Comparison of ENCODE assay signal across 20 cellular contexts in genomic region chr3:38274864-38275649, GRCh38. TPM values are rescaled to one million over a fixed set of nuclear protein-coding genes. Genes with fewer than 3 reads are reported as not detected.
DNase-seq lines count a peak whose midpoint lies in the region; ATAC-seq lines count a peak whose summit lies in the region.
"Had no signal": no experiment of that assay in that cellular context is flagged by ENCODE, and none has a peak within 500 bp of the region (broad histone marks: within the 10 kb centered on the region; RNA-seq: fewer than 3 reads in every experiment).

No MANE protein-coding gene starts in this region.

- H3K27me3 Mint-ChIP-seq in stimulated activated naive CD8-positive, alpha-beta T cell treated with anti-CD3 and anti-CD28 coated beads, Interleukin-15, amount 100 ng/mL, for 72 hours, result no peaks in the 10 kb centered on the region
- H3K27me3 Mint-ChIP-seq: IgD-negative memory B cell had no signal

- peaks cover 0 to 3% of the 10 kb centered on the region in 2 donors for H3K4me1 ChIP-seq in neuronal stem cell (ENCODE audit: control insufficient read depth in 2 of 2, insufficient read depth in 1 of 2, low read depth in 1 of 2, low read length in 2 of 2)
- H3K4me1 ChIP-seq: A549 had no signal

- no peak overlapping the region for H2BK12ac ChIP-seq in neuronal stem cell (ENCODE audit: low read length)

- H3K9me3 Mint-ChIP-seq in stimulated activated naive CD8-positive, alpha-beta T cell treated with anti-CD3 and anti-CD28 coated beads, Interleukin-15, amount 100 ng/mL, for 72 hours, result no peaks in the 10 kb centered on the region
- H3K9me3 Mint-ChIP-seq: CD8-positive, alpha-beta T cell; IgD-negative memory B cell had no signal

- H3K23ac ChIP-seq in neuronal stem cell (ENCODE audit: low read depth, low read length, poor library complexity), result peak overlapping the region; percentile 75

- no peak overlapping the region for H2BK120ac ChIP-seq in neuronal stem cell (ENCODE audit: low read depth, low read length)

- no peaks in the 10 kb centered on the region for H3K4me1 Mint-ChIP-seq in stimulated activated naive CD8-positive, alpha-beta T cell treated with anti-CD3 and anti-CD28 coated beads, Interleukin-15, amount 100 ng/mL, for 72 hours

- no peak overlapping the region for H4K8ac ChIP-seq in neuronal stem cell (ENCODE audit: low read depth, low read length)

- H2AK5ac ChIP-seq in neuronal stem cell (ENCODE audit: low read depth, low read length), result peak overlapping the region; percentile 34

- H2BK15ac ChIP-seq in neuronal stem cell (ENCODE audit: low read length), result peak overlapping the region; percentile 9

- no peaks in the 10 kb centered on the region for H3K36me3 ChIP-seq in neuronal stem cell (replicated peaks in 1 of 2; ENCODE audit: control insufficient read depth in 2 of 2, insufficient read depth in 2 of 2, low read length in 2 of 2)

- no peak for ATAC-seq in stimulated activated naive CD8-positive, alpha-beta T cell treated with anti-CD3 and anti-CD28 coated beads, Interleukin-15, amount 100 ng/mL, for 72 hours
- ATAC-seq in stimulated activated naive CD8-positive, alpha-beta T cell treated with anti-CD3 and anti-CD28 coated beads, Interleukin-15, Interleukin-2, amounts not matched to agents 100 U/mL and 50 U/mL, for 24 hours, result no peak
- ATAC-seq in left lobe of liver (peak; percentile 54), GM19467 (IDR thresholded peaks at IDR 0.05; ENCODE audit: unreplicated experiment) (no peak)
- ATAC-seq: CD8-positive, alpha-beta T cell; GM12878 had no signal

- peaks cover 4% of the 10 kb centered on the region for H3K79me1 ChIP-seq in neuronal stem cell (ENCODE audit: low read depth, low read length)

- H3K14ac ChIP-seq in neuronal stem cell (ENCODE audit: low read length), result peak overlapping the region; percentile 47

- H3K9ac ChIP-seq in neuronal stem cell (ENCODE audit: low read depth, low read length, poor library complexity), result no peak overlapping the region
- H3K9ac ChIP-seq: BLaER1 treated with 17β-estradiol and CSF1 and Interleukin-3, amounts not matched to agents 10 nM and 100 nM had no signal

- H3K27me3 ChIP-seq in neuronal stem cell (ENCODE audit: control insufficient read depth in 3 of 3, insufficient read depth in 3 of 3, low read depth in 1 of 3, low read length in 3 of 3), result no peaks in the 10 kb centered on the region
- H3K27me3 ChIP-seq: BLaER1 treated with 17β-estradiol and CSF1 and Interleukin-3, amounts not matched to agents 10 nM and 100 nM had no signal

- H3K4ac ChIP-seq in neuronal stem cell (ENCODE audit: low read length), result no peak overlapping the region

- no peak overlapping the region for H3K4me2 ChIP-seq in neuronal stem cell (ENCODE audit: insufficient read depth, low read length, poor library complexity, severe bottlenecking)
- H3K4me2 ChIP-seq: A549; BLaER1 treated with 17β-estradiol and CSF1 and Interleukin-3, amounts not matched to agents 10 nM and 100 nM had no signal

- H3K4me3 ChIP-seq in neuronal stem cell (ENCODE audit: low read length in 2 of 2), result peak overlapping the region in 1 of 2 donors; percentile 51
- H3K4me3 ChIP-seq: A549; BLaER1 treated with 17β-estradiol and CSF1 and Interleukin-3, amounts not matched to agents 10 nM and 100 nM; GM12878 had no signal

- H3K27ac Mint-ChIP-seq in stimulated activated naive CD8-positive, alpha-beta T cell treated with anti-CD3 and anti-CD28 coated beads, Interleukin-15, amount 100 ng/mL, for 72 hours, result peak overlapping the region; percentile 20 to 45
- H3K27ac Mint-ChIP-seq: CD8-positive, alpha-beta T cell; IgD-negative memory B cell had no signal

- H4K91ac ChIP-seq in neuronal stem cell (ENCODE audit: low read depth, low read length, poor library complexity), result no peak overlapping the region

- no peak overlapping the region for H3K18ac ChIP-seq in neuronal stem cell (ENCODE audit: low read length)

- DNase-seq in stimulated activated naive CD8-positive, alpha-beta T cell treated with anti-CD3 and anti-CD28 coated beads, Interleukin-15, amount 100 ng/mL, for 72 hours, result no peak
- DNase-seq in stimulated activated naive CD8-positive, alpha-beta T cell treated with anti-CD3 and anti-CD28 coated beads, Interleukin-15, Interleukin-2, amounts not matched to agents 100 U/mL and 50 U/mL, for 24 hours, result no peak
- DNase-seq in left lobe of liver (ENCODE audit: low spot score), result no peak
- no peak for DNase-seq in neuronal stem cell (ENCODE audit: low spot score)
- DNase-seq in NCI-H1092 (lab: John Stamatoyannopoulos, UW), result no peak
- DNase-seq in stimulated activated CD4-positive, alpha-beta T cell treated with anti-CD3 and anti-CD28 coated beads, Interleukin-4, amount 100 ng/mL, for 4 hours, result no peak
- DNase-seq in NCI-H128 (lab: John Stamatoyannopoulos, UW; ENCODE audit: unreplicated experiment), result no peak
- DNase-seq: Calu3; CD8-positive, alpha-beta T cell; DMS79 treated with DMSO at 0.1 percent for 48 hours; EL; GOT3; H7 had no signal

- no CpG with 5 or more reads among the region's 21 CpGs for WGBS in neuronal stem cell (ENCODE audit: extremely low coverage in 2 of 2, insufficient read length in 2 of 2, insufficient replicate concordance in 1 of 2), 2 donors

- H2AFZ ChIP-seq in neuronal stem cell (ENCODE audit: low read length), result no peak overlapping the region

- H2BK5ac ChIP-seq in neuronal stem cell (ENCODE audit: low read length), result no peak overlapping the region

- peaks cover 0 to 3% of the 10 kb centered on the region in 2 donors for H3K9me3 ChIP-seq in neuronal stem cell (replicated peaks in 1 of 2; ENCODE audit: control insufficient read depth in 2 of 2, insufficient read depth in 1 of 2, low read depth in 1 of 2, low read length in 2 of 2)
- H3K9me3 ChIP-seq: A549 had no signal

- no peak overlapping the region for H3K27ac ChIP-seq in neuronal stem cell (replicated peaks; ENCODE audit: low read length)
- H3K27ac ChIP-seq: 22Rv1; A549; BLaER1 treated with 17β-estradiol and CSF1 and Interleukin-3, amounts not matched to agents 10 nM and 100 nM had no signal

- H3K4me3 Mint-ChIP-seq in stimulated activated naive CD8-positive, alpha-beta T cell treated with anti-CD3 and anti-CD28 coated beads, Interleukin-15, amount 100 ng/mL, for 72 hours, result no peak overlapping the region
- H3K4me3 Mint-ChIP-seq: CD8-positive, alpha-beta T cell; IgD-negative memory B cell had no signal

RNA-seq across cellular contexts. Expression of gene SLC22A14, which starts 7.0 kb away (rescaled TPM):
- total RNA-seq in left lobe of liver, result not detected
- 0.03 TPM for polyA plus RNA-seq in neuronal stem cell (2013, experiment 1 of 2)
- not detected for polyA plus RNA-seq in neuronal stem cell (2013, experiment 2 of 2)
- total RNA-seq: CD8-positive, alpha-beta T cell; G401; GM12878 had no signal
- polyA plus RNA-seq: GM12878, IgD-negative memory B cell had no signal

RNA-seq across cellular contexts. Expression of gene SLC22A13, which starts 9.4 kb away (rescaled TPM):
- 0.50 TPM for total RNA-seq in left lobe of liver
- polyA plus RNA-seq in neuronal stem cell (2013, experiment 1 of 2), result 0.03 TPM
- polyA plus RNA-seq in neuronal stem cell (2013, experiment 2 of 2), result not detected
- total RNA-seq: G401 had no signal
- polyA plus RNA-seq: IgD-negative memory B cell had no signal
